Comparison of ENCODE assay signal across 1 cellular context in genomic region chr6:44086931-44087574, GRCh38.
TF ChIP-seq lines count a peak whose summit lies in the region.

No MANE protein-coding gene starts in this region.

TF ChIP-seq in SK-N-SH, 30 proteins besides CTCF, POLR2A, EP300 and RAD21 (continued from another document):
- TF ChIP-seq REST (IDR thresholded peaks at IDR 0.05; ENCODE audit: low read depth, low read length), result no peak
- TF ChIP-seq MEF2A (IDR thresholded peaks at IDR 0.05; ENCODE audit: borderline replicate concordance, low read depth), result no peak
- TF ChIP-seq NFIC (IDR thresholded peaks at IDR 0.05; ENCODE audit: borderline replicate concordance), result peak; percentile 35; the same call in 1 of the 2 replicates
- TF ChIP-seq EZH2phosphoT487 (IDR thresholded peaks at IDR 0.05; ENCODE audit: borderline replicate concordance, low read depth), result no peak
- TF ChIP-seq ZBTB33 (IDR thresholded peaks at IDR 0.05; ENCODE audit: borderline replicate concordance, low read depth), result no peak
TF ChIP-seq in SK-N-SH: peak in this region for 3.
